In genomic region chr16:4271176-4272113, GRCh38 we compare ENCODE assay signal across 1 cellular context.
TF ChIP-seq lines count a peak whose summit lies in the region.

No MANE protein-coding gene starts in this region.

TF ChIP-seq in HepG2, 621 proteins besides CTCF, POLR2A, EP300 and RAD21 (continued from another document and continues in another):
- TF ChIP-seq RERE (CRISPR knock-in tag; IDR thresholded peaks at IDR 0.05; ENCODE audit: low read depth) (no peak), JUND (CRISPR knock-in tag; IDR thresholded peaks at IDR 0.05) (peak; percentile 66; the same call in 1 of the 2 replicates), REPIN1 (CRISPR knock-in tag; IDR thresholded peaks at IDR 0.05; ENCODE audit: borderline replicate concordance, low read depth) (peak; percentile 73; the same call in 1 of the 2 replicates), RARA (CRISPR knock-in tag; IDR thresholded peaks at IDR 0.05) (no peak), ZZZ3 (CRISPR knock-in tag; IDR thresholded peaks at IDR 0.05; ENCODE audit: borderline replicate concordance) (peak; percentile 59; the same call in 1 of the 2 replicates), TEAD3 (CRISPR knock-in tag; optimal IDR thresholded peaks at IDR 0.05; ENCODE audit: borderline replicate concordance) (peak; percentile 53), ATF7-NPFF (CRISPR knock-in tag; IDR thresholded peaks at IDR 0.05; ENCODE audit: low read depth) (peak; percentile 78), HOMEZ (CRISPR knock-in tag; IDR thresholded peaks at IDR 0.05; ENCODE audit: low read depth) (0 out of 2 replicates have a peak, but pooled peaks have one; percentile 2), ZFP90 (CRISPR knock-in tag; IDR thresholded peaks at IDR 0.05; ENCODE audit: borderline replicate concordance) (no peak), NONO (IDR thresholded peaks at IDR 0.05) (no peak), NONO (CRISPR knock-in tag; conservative IDR thresholded peaks at IDR 0.05) (peak; percentile 83), HIC2 (CRISPR knock-in tag; IDR thresholded peaks at IDR 0.05; ENCODE audit: low read depth) (0 out of 2 replicates have a peak, but pooled peaks have one; percentile 37), ZNF790 (CRISPR knock-in tag; IDR thresholded peaks at IDR 0.05; ENCODE audit: borderline replicate concordance) (no peak), MAF1 (CRISPR knock-in tag; IDR thresholded peaks at IDR 0.05; ENCODE audit: borderline replicate concordance) (no peak), ZNF674 (CRISPR knock-in tag; IDR thresholded peaks at IDR 0.05; ENCODE audit: low read depth) (no peak), SOX13 (IDR thresholded peaks at IDR 0.05) (no peak), SOX13 (CRISPR knock-in tag; conservative IDR thresholded peaks at IDR 0.05 in 1 of 2, IDR thresholded peaks at IDR 0.05 in 1 of 2) (peak in 1 of 2 experiments; percentile 41; a peak in 1 of 4 replicates), LCORL (IDR thresholded peaks at IDR 0.05) (no peak), LCORL (CRISPR knock-in tag; IDR thresholded peaks at IDR 0.05) (peak; percentile 35), ZNF382 (CRISPR knock-in tag; IDR thresholded peaks at IDR 0.05; ENCODE audit: borderline replicate concordance) (no peak), ZHX1 (CRISPR knock-in tag; IDR thresholded peaks at IDR 0.05; ENCODE audit: low read depth) (0 out of 2 replicates have a peak, but pooled peaks have one; percentile 21), ZBTB49 (CRISPR knock-in tag; IDR thresholded peaks at IDR 0.05; ENCODE audit: borderline replicate concordance) (no peak), ZNF780A (CRISPR knock-in tag; IDR thresholded peaks at IDR 0.05) (0 out of 2 replicates have a peak, but pooled peaks have one; percentile 31), SP4 (CRISPR knock-in tag; IDR thresholded peaks at IDR 0.05) (no peak; the same call in 1 of the 2 replicates), ZNF569 (CRISPR knock-in tag; IDR thresholded peaks at IDR 0.05; ENCODE audit: borderline replicate concordance) (no peak), SMAD1 (CRISPR knock-in tag; IDR thresholded peaks at IDR 0.05; ENCODE audit: borderline replicate concordance, low read depth) (no peak), IRX3 (CRISPR knock-in tag; IDR thresholded peaks at IDR 0.05; ENCODE audit: borderline replicate concordance, low read depth) (no peak), ZNF451 (CRISPR knock-in tag; IDR thresholded peaks at IDR 0.05) (peak; percentile 89; the same call in 1 of the 2 replicates), MAFK (conservative IDR thresholded peaks at IDR 0.05 in 1 of 2, IDR thresholded peaks at IDR 0.05 in 1 of 2; ENCODE audit: low read length in 2 of 2) (no peak), ZNF136 (CRISPR knock-in tag; IDR thresholded peaks at IDR 0.05; ENCODE audit: low read depth) (no peak), ZNF10 (CRISPR knock-in tag; IDR thresholded peaks at IDR 0.05; ENCODE audit: borderline replicate concordance, low read depth) (no peak), PLRG1 (conservative IDR thresholded peaks at IDR 0.05) (no peak), ZNF672 (CRISPR knock-in tag; IDR thresholded peaks at IDR 0.05) (no peak), NBN (conservative IDR thresholded peaks at IDR 0.05) (no peak), HNF4A (CRISPR knock-in tag; IDR thresholded peaks at IDR 0.05) (no peak; the same call in 1 of the 2 replicates), ZNF772 (CRISPR knock-in tag; IDR thresholded peaks at IDR 0.05) (no peak; the same call in 1 of the 2 replicates), ZNF441 (CRISPR knock-in tag; IDR thresholded peaks at IDR 0.05; ENCODE audit: borderline replicate concordance) (peak; percentile 76; the same call in 1 of the 2 replicates), ZGPAT (CRISPR knock-in tag; IDR thresholded peaks at IDR 0.05) (peak; percentile 91), HES4 (CRISPR knock-in tag; IDR thresholded peaks at IDR 0.05; ENCODE audit: borderline replicate concordance) (no peak; the same call in none of the 2 replicates), USF2 (IDR thresholded peaks at IDR 0.05; ENCODE audit: low read depth, low read length) (peak; percentile 19; the same call in 1 of the 2 replicates), USF2 (CRISPR knock-in tag; IDR thresholded peaks at IDR 0.05; ENCODE audit: borderline replicate concordance) (peak; percentile 72; the same call in 1 of the 2 replicates), RFX1 (IDR thresholded peaks at IDR 0.05) (no peak), ZNF44 (CRISPR knock-in tag; IDR thresholded peaks at IDR 0.05) (peak; percentile 92), TBX3 (IDR thresholded peaks at IDR 0.05; ENCODE audit: borderline replicate concordance) (no peak), ZNF296 (CRISPR knock-in tag; conservative IDR thresholded peaks at IDR 0.05) (no peak), NCOA1 (CRISPR knock-in tag; IDR thresholded peaks at IDR 0.05) (0 out of 2 replicates have a peak, but pooled peaks have one; percentile 38), CCDC6 (CRISPR knock-in tag; IDR thresholded peaks at IDR 0.05) (no peak; the same call in 1 of the 2 replicates), SP5 (CRISPR knock-in tag; IDR thresholded peaks at IDR 0.05; ENCODE audit: borderline replicate concordance, low read depth) (peak; percentile 43), PAF1 (CRISPR knock-in tag; IDR thresholded peaks at IDR 0.05) (no peak), ZNF501 (CRISPR knock-in tag; IDR thresholded peaks at IDR 0.05) (peak; percentile 95), ZFP36L1 (CRISPR knock-in tag; IDR thresholded peaks at IDR 0.05) (peak; percentile 60; the same call in 1 of the 2 replicates)
